In genomic region chr1:155086182-155086741, GRCh38 we compare ENCODE assay signal across 8 cellular contexts. TPM values are rescaled to one million over a fixed set of nuclear protein-coding genes. Genes with fewer than 3 reads are reported as not detected.
A peak's percentile ranks its signal among the peaks of the same experiment; 100 is the strongest.
DNase-seq lines count a peak whose midpoint lies in the region; ATAC-seq lines count a peak whose summit lies in the region.

No MANE protein-coding gene starts in this region.

- H3K36me3 ChIP-seq in Karpas-422 (ENCODE audit: insufficient read depth, low read length): no peaks in the 10 kb centered on the region

- no peak for ATAC-seq in HG02870 (IDR thresholded peaks at IDR 0.05; ENCODE audit: unreplicated experiment)

- H4K20me1 ChIP-seq in Karpas-422 (ENCODE audit: insufficient read depth, low read depth, low read length): no peaks in the 10 kb centered on the region

- H3K9me3 ChIP-seq in Karpas-422 (ENCODE audit: low read length): no peaks in the 10 kb centered on the region

- H3K27ac ChIP-seq in Karpas-422 (ENCODE audit: low read length): peak overlapping the region; percentile 70; the same call in 1 of the 2 replicates

- peak; percentile 56 for DNase-seq in EL
- DNase-seq in Karpas-422: peak; percentile 93
- DNase-seq in T-helper 2 cell: peak; percentile 67 to 78 (median 72)
- peak; percentile 20 for DNase-seq in amniotic epithelial cell (ENCODE audit: low read depth)
- peak in 34 of 51 donors; percentile 17 to 81 (median 49) for DNase-seq in hypothalamus (lab: John Stamatoyannopoulos, UW)
- DNase-seq in stimulated activated CD4-positive, alpha-beta T cell treated with anti-CD3 and anti-CD28 coated beads, Interleukin-12 subunit alpha, Interleukin-12 subunit beta, amount 100 ng/mL, for 48 hours (ENCODE audit: low read depth in 2 of 3, low spot score in 1 of 3): peak in 2 of 3 donors; percentile 77 to 90
- DNase-seq in GOT3 (lab: John Stamatoyannopoulos, UW): no peak

- H3K9ac ChIP-seq in Karpas-422 (ENCODE audit: low read length): peak overlapping the region; percentile 73

- H3K9me2 ChIP-seq in Karpas-422 (replicated peaks; ENCODE audit: insufficient read depth, low read length): no peaks in the 10 kb centered on the region

- no peaks in the 10 kb centered on the region for H3K27me3 ChIP-seq in Karpas-422 (ENCODE audit: low read length)

- H3K4me1 ChIP-seq in Karpas-422 (ENCODE audit: low read length): peaks cover 52% of the 10 kb centered on the region

- peak overlapping the region; percentile 67 for H3K4me3 ChIP-seq in Karpas-422 (ENCODE audit: low read length)

- H2AFZ ChIP-seq in Karpas-422 (ENCODE audit: low read length): peak overlapping the region; percentile 97; the same call in 1 of the 2 replicates

- H3K4me2 ChIP-seq in Karpas-422 (ENCODE audit: low read depth, low read length, poor library complexity, severe bottlenecking): peak overlapping the region; percentile 92

- no peaks in the 10 kb centered on the region for H3K79me2 ChIP-seq in Karpas-422 (ENCODE audit: low read length)

RNA-seq across cellular contexts. Expression of gene EFNA3, which starts 7.6 kb away (rescaled TPM):
- 12.2 and 15.7 TPM in 2 replicates for total RNA-seq in Karpas-422 (2014; rRNA removed; shearing (Covaris generic); ENCODE audit: low replicate concordance)

RNA-seq across cellular contexts. Expression of gene EFNA4, which starts 22.7 kb away (rescaled TPM):
- 10.4 and 14.5 TPM in 2 replicates for total RNA-seq in Karpas-422 (2014; rRNA removed; shearing (Covaris generic); ENCODE audit: low replicate concordance)

RNA-seq across cellular contexts. Expression of gene ADAM15, which starts 35.1 kb away (rescaled TPM):
- 33.6 and 50.0 TPM in 2 replicates for total RNA-seq in Karpas-422 (2014; rRNA removed; shearing (Covaris generic); ENCODE audit: low replicate concordance)

RNA-seq across cellular contexts. Expression of gene EFNA1, which starts 41.4 kb away (rescaled TPM):
- total RNA-seq in Karpas-422 (2014; rRNA removed; shearing (Covaris generic); ENCODE audit: low replicate concordance): not detected in 2 replicates

RNA-seq across cellular contexts. Expression of gene SLC50A1, which starts 49.4 kb away (rescaled TPM):
- 47.8 and 56.5 TPM in 2 replicates for total RNA-seq in Karpas-422 (2014; rRNA removed; shearing (Covaris generic); ENCODE audit: low replicate concordance)
